19 cellular contexts compared by ENCODE assay signal in the genomic region with DNA sequence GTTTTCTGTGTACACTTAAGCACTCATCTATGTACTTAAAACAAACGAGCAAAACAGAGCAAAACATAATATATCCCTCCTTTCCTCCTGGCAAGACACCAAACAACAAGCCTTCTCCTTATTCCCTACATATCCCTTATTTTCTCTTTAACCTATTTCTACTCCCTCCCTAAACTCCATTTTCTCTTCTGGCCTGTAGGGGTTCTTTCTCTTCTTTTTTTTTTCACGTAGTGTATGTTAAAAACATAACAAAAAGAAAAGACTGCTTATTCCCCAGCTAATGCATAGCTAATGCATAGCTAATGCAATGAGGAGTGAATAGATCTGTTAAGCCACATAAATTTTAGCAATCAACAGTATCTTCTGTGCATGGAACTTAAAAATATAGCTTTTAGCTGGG.
"Had no signal": no experiment of that assay in that cellular context is flagged by ENCODE, and none has a peak within 500 bp of the region (broad histone marks: within the 10 kb centered on the region; RNA-seq: fewer than 3 reads in every experiment).

No MANE protein-coding gene starts in this region.

- H3K27ac Mint-ChIP-seq: memory B cell; mesothelial cell of epicardium; natural killer cell treated with Interleukin-12 subunit alpha and Interleukin-12 subunit beta and Interleukin-15 and Interleukin-18, amount 100 ng/mL, for 72 hours had no signal

- H3K4me3 Mint-ChIP-seq: memory B cell; mesothelial cell of epicardium; natural killer cell treated with Interleukin-12 subunit alpha and Interleukin-12 subunit beta and Interleukin-15 and Interleukin-18, amount 100 ng/mL, for 72 hours had no signal

- DNase-seq: effector memory CD4-positive, alpha-beta T cell; esophagus squamous epithelium; foreskin fibroblast; kidney; left cardiac atrium; left ventricle myocardium inferior; lower lobe of right lung; posterior cingulate gyrus; small intestine; stimulated activated CD4-positive, alpha-beta T cell treated with anti-CD3 and anti-CD28 coated beads, Interleukin-2, amount 100 ng/mL, for 48 hours; stimulated activated naive CD4-positive, alpha-beta T cell treated with Interleukin-2 at 50 U/mL for 16 hours; trophoblast cell had no signal

- H3K27ac ChIP-seq: epithelial cell of prostate, esophagus squamous epithelium, gastroesophageal sphincter, left ventricle myocardium inferior, lower lobe of right lung, right atrium auricular region had no signal

- ATAC-seq: gastroesophageal sphincter; left cardiac atrium; lower lobe of right lung; natural killer cell treated with Interleukin-12 subunit alpha and Interleukin-12 subunit beta and Interleukin-15 and Interleukin-18, amount 100 ng/mL, for 72 hours had no signal

- FAIRE-seq: kidney, small intestine, urothelium cell line had no signal

- H3K27me3 ChIP-seq: gastroesophageal sphincter, right atrium auricular region had no signal

- H3K4me1 ChIP-seq: lower lobe of right lung had no signal

- H3K4me1 Mint-ChIP-seq: memory B cell, mesothelial cell of epicardium had no signal

- H3K4me3 ChIP-seq: esophagus squamous epithelium, gastroesophageal sphincter, left ventricle myocardium inferior, lower lobe of right lung, right atrium auricular region had no signal

- H3K36me3 ChIP-seq: esophagus squamous epithelium, gastroesophageal sphincter, left ventricle myocardium inferior, lower lobe of right lung, right atrium auricular region had no signal

- H3K36me3 Mint-ChIP-seq: mesothelial cell of epicardium had no signal
